ENCODE assay signal across 25 cellular contexts in genomic region chr20:2794866-2795447, GRCh38. TPM values are rescaled to one million over a fixed set of nuclear protein-coding genes. Genes with fewer than 3 reads are reported as not detected.
"Had no signal": no experiment of that assay in that cellular context is flagged by ENCODE, and none has a peak within 500 bp of the region (broad histone marks: within the 10 kb centered on the region; RNA-seq: fewer than 3 reads in every experiment).

No MANE protein-coding gene starts in this region.

- H3K9me3 Mint-ChIP-seq: memory B cell; natural killer cell; stimulated activated effector memory CD8-positive, alpha-beta T cell treated with anti-CD3 and anti-CD28 coated beads, Interleukin-12 subunit alpha, Interleukin-12 subunit beta, amount 100 ng/mL, for 72 hours had no signal

- H3K27ac Mint-ChIP-seq: memory B cell; mesothelial cell of epicardium; natural killer cell; stimulated activated effector memory CD8-positive, alpha-beta T cell treated with anti-CD3 and anti-CD28 coated beads, Interleukin-12 subunit alpha, Interleukin-12 subunit beta, amount 100 ng/mL, for 72 hours had no signal

- H3K4me3 Mint-ChIP-seq: memory B cell; mesothelial cell of epicardium; natural killer cell; stimulated activated effector memory CD8-positive, alpha-beta T cell treated with anti-CD3 and anti-CD28 coated beads, Interleukin-12 subunit alpha, Interleukin-12 subunit beta, amount 100 ng/mL, for 72 hours had no signal

- H3K4me1 ChIP-seq: parathyroid adenoma, psoas muscle, right lobe of liver had no signal

- H3K9me3 ChIP-seq: left ventricle myocardium inferior, lower lobe of right lung, psoas muscle, right lobe of liver, suprapubic skin, thyroid gland, upper lobe of left lung, uterus had no signal

- H3K4me2 ChIP-seq: hepatocyte had no signal

- H3K36me3 ChIP-seq: left ventricle myocardium inferior, lower lobe of right lung, right lobe of liver, suprapubic skin, thyroid gland, upper lobe of left lung, uterus had no signal

- H3K4me3 ChIP-seq: hepatocyte, left ventricle myocardium inferior, lower lobe of right lung, psoas muscle, right lobe of liver, suprapubic skin, thyroid gland, upper lobe of left lung, uterus had no signal

- H3K9ac ChIP-seq: parathyroid adenoma had no signal

- DNase-seq: dermis blood vessel endothelial cell; foreskin melanocyte; kidney; left cardiac atrium; left ventricle myocardium inferior; lower lobe of right lung; natural killer cell; occipital lobe; psoas muscle; right lobe of liver; stimulated activated CD4-positive, alpha-beta T cell treated with anti-CD3 and anti-CD28 coated beads, Interleukin-4, amount 100 ng/mL, for 1 hour; stimulated activated CD8-positive, alpha-beta memory T cell treated with anti-CD3 and anti-CD28 coated beads, Interleukin-4, amount 100 ng/mL, for 48 hours; stimulated activated naive CD8-positive, alpha-beta T cell treated with anti-CD3 and anti-CD28 coated beads, Interleukin-15, Interleukin-2, amounts not matched to agents 100 U/mL and 50 U/mL, for 24 hours; thyroid gland; uterus had no signal

- H3K79me2 ChIP-seq: hepatocyte, parathyroid adenoma had no signal

- H3K27ac ChIP-seq: hepatocyte, left ventricle myocardium inferior, lower lobe of right lung, parathyroid adenoma, psoas muscle, right lobe of liver, suprapubic skin, thyroid gland, upper lobe of left lung, uterus had no signal

- H3K27me3 ChIP-seq: right lobe of liver, thyroid gland, uterus had no signal

- H2AFZ ChIP-seq: hepatocyte, parathyroid adenoma had no signal

- H3K36me3 Mint-ChIP-seq: memory B cell, natural killer cell had no signal

- ATAC-seq: left cardiac atrium; lower lobe of right lung; natural killer cell; psoas muscle; right lobe of liver; stimulated activated effector memory CD8-positive, alpha-beta T cell treated with anti-CD3 and anti-CD28 coated beads, Interleukin-12 subunit alpha, Interleukin-12 subunit beta, amount 100 ng/mL, for 72 hours; stimulated activated naive CD8-positive, alpha-beta T cell treated with anti-CD3 and anti-CD28 coated beads, Interleukin-15, Interleukin-2, amounts not matched to agents 100 U/mL and 50 U/mL, for 24 hours had no signal

RNA-seq across cellular contexts. Expression of gene CPXM1, which starts 5.5 kb away (rescaled TPM):
- total RNA-seq: myocyte had no signal

RNA-seq across cellular contexts. Expression of gene C20orf141, which starts 19.8 kb away (rescaled TPM):
- total RNA-seq: dermis blood vessel endothelial cell, epithelial cell of proximal tubule, hepatocyte, kidney, left cardiac atrium, left ventricle myocardium inferior, lower lobe of right lung, mesothelial cell of epicardium, mucosa of gallbladder, myocyte, natural killer cell, occipital lobe, psoas muscle, right lobe of liver, suprapubic skin, thyroid gland, upper lobe of left lung, uterus had no signal

RNA-seq across cellular contexts. Expression of gene TMEM239, which starts 21.2 kb away (rescaled TPM):
- total RNA-seq: dermis blood vessel endothelial cell, epithelial cell of proximal tubule, hepatocyte, kidney, left cardiac atrium, left ventricle myocardium inferior, lower lobe of right lung, mesothelial cell of epicardium, mucosa of gallbladder, myocyte, natural killer cell, occipital lobe, psoas muscle, right lobe of liver, thyroid gland, upper lobe of left lung, uterus had no signal
